In the genomic region with DNA sequence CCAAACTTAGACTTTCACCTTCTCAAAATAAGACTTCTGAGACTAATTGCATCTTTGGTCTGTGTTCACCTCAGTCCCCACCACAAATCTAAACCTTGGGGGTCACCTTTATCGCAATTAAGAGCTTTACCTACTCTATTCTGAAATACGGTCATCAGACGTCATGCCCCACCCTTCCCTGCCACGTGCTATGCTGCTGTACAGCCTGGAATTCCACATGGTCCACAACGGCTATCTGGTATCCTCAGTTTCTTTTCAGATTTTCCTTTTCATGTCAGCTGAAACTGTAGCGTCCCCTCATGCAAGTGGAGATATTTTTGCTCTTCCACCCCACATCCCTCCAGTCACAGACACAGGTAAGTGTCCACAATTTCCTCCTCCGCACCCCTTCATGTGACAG, we compare ENCODE assay signal across 28 cellular contexts.
"Had no signal": no experiment of that assay in that cellular context is flagged by ENCODE, and none has a peak within 500 bp of the region (broad histone marks: within the 10 kb centered on the region; RNA-seq: fewer than 3 reads in every experiment).

No MANE protein-coding gene starts in this region.

- H3K9me3 ChIP-seq: colonic mucosa, esophagus muscularis mucosa, esophagus squamous epithelium, gastrocnemius medialis, gastroesophageal sphincter, heart left ventricle, heart right ventricle had no signal

- DNase-seq: colonic mucosa; cortex of kidney; dermis blood vessel endothelial cell; dorsolateral prefrontal cortex; effector CD4-positive, alpha-beta T cell; effector CD8-positive, alpha-beta T cell; effector memory CD4-positive, alpha-beta T cell; effector memory CD8-positive, alpha-beta T cell; endodermal cell; erythroblast; esophagus squamous epithelium; foreskin fibroblast; foreskin keratinocyte; foreskin melanocyte; gastrocnemius medialis; glutamatergic neuron; head of caudate nucleus; heart left ventricle; heart right ventricle had no signal

- H3K36me3 ChIP-seq: colonic mucosa, esophagus muscularis mucosa, esophagus squamous epithelium, gastrocnemius medialis, gastroesophageal sphincter, heart left ventricle, heart right ventricle had no signal

- FAIRE-seq: colon, endometrium, endothelial cell of umbilical vein, frontal cortex had no signal

- H3K4me3 ChIP-seq: colonic mucosa, coronary artery, dorsolateral prefrontal cortex, esophagus muscularis mucosa, esophagus squamous epithelium, gastrocnemius medialis, gastroesophageal sphincter, heart left ventricle, heart right ventricle had no signal

- H3K27me3 ChIP-seq: colonic mucosa, gastrocnemius medialis, gastroesophageal sphincter had no signal

- H3K4me1 ChIP-seq: colonic mucosa, esophagus muscularis mucosa, esophagus squamous epithelium, foreskin keratinocyte, gastroesophageal sphincter had no signal

- H3K27ac ChIP-seq: colonic mucosa, coronary artery, dorsolateral prefrontal cortex, epithelial cell of prostate, esophagus muscularis mucosa, esophagus squamous epithelium, foreskin keratinocyte, gastrocnemius medialis, gastroesophageal sphincter, heart left ventricle, heart right ventricle had no signal

- ATAC-seq: effector memory CD8-positive, alpha-beta T cell; esophagus mucosa; foreskin keratinocyte; gastrocnemius medialis; gastroesophageal sphincter; heart left ventricle; heart right ventricle had no signal
